ENCODE assay signal across 12 cellular contexts in the genomic region with DNA sequence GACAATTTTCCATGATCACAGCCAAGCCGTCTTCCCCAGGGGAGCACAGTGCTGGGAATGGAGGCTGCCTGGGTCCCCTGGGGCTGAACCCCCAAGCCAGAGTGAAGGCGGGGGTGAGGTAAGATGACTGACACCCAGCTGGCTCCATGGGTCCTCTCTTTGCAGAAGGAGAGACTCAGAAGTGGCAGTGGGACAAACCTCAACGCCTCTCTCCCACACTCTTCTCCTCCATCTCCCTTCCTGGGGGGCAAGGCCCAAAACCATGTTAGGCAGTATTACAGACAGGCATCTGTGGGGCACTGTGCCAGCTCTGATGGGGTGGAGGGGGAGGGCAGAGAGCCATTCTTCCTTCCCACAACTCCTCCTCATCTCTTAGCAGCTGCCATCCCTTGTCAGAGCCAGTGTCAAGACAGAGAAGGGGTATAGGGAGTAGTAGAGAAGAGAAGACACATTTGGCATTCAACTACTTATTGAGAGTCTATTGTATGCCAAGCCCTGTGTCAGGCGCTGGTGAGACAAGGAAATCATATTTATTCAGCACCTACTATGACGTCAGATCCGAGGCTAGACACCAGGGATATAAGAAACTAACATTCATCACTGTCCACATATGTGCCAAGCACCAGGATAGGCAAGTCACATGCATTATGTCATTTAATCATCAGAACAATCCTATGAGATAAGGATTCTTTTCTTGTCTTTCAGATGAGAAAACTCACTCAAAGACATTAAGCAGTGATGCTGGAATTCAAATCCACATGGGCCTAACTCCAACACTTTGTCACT. TPM values are rescaled to one million over a fixed set of nuclear protein-coding genes. Genes with fewer than 3 reads are reported as not detected.
DNase-seq lines count a peak whose midpoint lies in the region; ATAC-seq and TF ChIP-seq lines count a peak whose summit lies in the region.
"Had no signal": no experiment of that assay in that cellular context is flagged by ENCODE, and none has a peak within 500 bp of the region (broad histone marks: within the 10 kb centered on the region; RNA-seq: fewer than 3 reads in every experiment).

No MANE protein-coding gene starts in this region.

- peaks cover 0 to 9% (median 0%) of the 10 kb centered on the region in 4 donors for H3K36me3 ChIP-seq in stomach

- ATAC-seq in left ventricle myocardium superior (no peak), GM19023 (IDR thresholded peaks at IDR 0.05; ENCODE audit: unreplicated experiment) (no peak), GM19467 (IDR thresholded peaks at IDR 0.05; ENCODE audit: unreplicated experiment) (no peak), GM21360 (IDR thresholded peaks at IDR 0.05; ENCODE audit: unreplicated experiment) (no peak)
- ATAC-seq: natural killer cell had no signal

- peak overlapping the region; percentile 2 for H3K27ac ChIP-seq in adipose tissue (ENCODE audit: low read depth, low read length)
- H3K27ac ChIP-seq in stomach: peak overlapping the region in 4 of 5 donors; percentile 20 to 89 (median 82)

- peak overlapping the region; percentile 9 to 79 (median 68) for H3K4me3 ChIP-seq in stomach

- WGBS in adipose tissue, 3 donors: 68 to 80% (median 75%) methylated on average over 6 of the region's 6 CpGs
- 63 to 70% (median 69%) methylated on average over 6 of the region's 6 CpGs for WGBS in stomach, 5 donors

- no peak for TF ChIP-seq CTCF in stomach (IDR thresholded peaks at IDR 0.05)

- H3K4me1 ChIP-seq in stomach: peaks cover 19 to 59% (median 42%) of the 10 kb centered on the region in 4 donors

- no peak for TF ChIP-seq EP300 in stomach (IDR thresholded peaks at IDR 0.05)

- no peak for TF ChIP-seq POLR2A in stomach (IDR thresholded peaks at IDR 0.05)

- peak; percentile 56 for DNase-seq in left ventricle myocardium superior
- no peak for DNase-seq in stomach
- DNase-seq: activated gamma-delta T cell; Karpas-422; natural killer cell; NCI-H2081; stimulated activated CD4-positive, alpha-beta T cell treated with anti-CD3 and anti-CD28 coated beads, Interleukin-12 subunit alpha, Interleukin-12 subunit beta, amount 100 ng/mL, for 4 hours; stimulated activated CD8-positive, alpha-beta memory T cell treated with anti-CD3 and anti-CD28 coated beads, Interleukin-4, amount 100 ng/mL, for 48 hours had no signal

- intact Hi-C loops in left ventricle myocardium superior (cut with micrococcal nuclease) (no loop called here), stomach (cut with DNase I; ENCODE audit: low total_unique reads) (no loop called here)

- H3K9me3 ChIP-seq in stomach: no peaks in the 10 kb centered on the region

- H3K27me3 ChIP-seq in stomach: peaks cover 0 to 27% (median 0%) of the 10 kb centered on the region in 3 donors

RNA-seq across cellular contexts. Expression of a gene that starts 3.5 kb away (rescaled TPM):
- 100 to 1,000 TPM in 2 of 3 donors, 10 to 100 TPM in 1; 71.2 to 591 (median 227) TPM for polyA plus RNA-seq in adipose tissue
- total RNA-seq in left ventricle myocardium superior: 488 TPM
- 100 to 1,000 TPM in 1 of 5 donors, 10 to 100 TPM in 4; 10.3 to 188 (median 58.0) TPM for total RNA-seq in stomach
- polyA plus RNA-seq in stomach: 10 to 100 TPM in 1 of 3 donors, 1 to 10 TPM in 2; 3.5 to 40.6 (median 5.8) TPM

RNA-seq across cellular contexts. Expression of a gene that starts 11.7 kb away (rescaled TPM):
- polyA plus RNA-seq in adipose tissue (100 to 1,000 TPM; 103 to 323 (median 288) TPM), stomach (100 to 1,000 TPM; 349 to 451 (median 411) TPM)
- total RNA-seq in left ventricle myocardium superior (124 TPM), stomach (100 to 1,000 TPM in 3 of 5 donors, 10 to 100 TPM in 2; 12.8 to 392 (median 114) TPM)

RNA-seq across cellular contexts. Expression of a gene that starts 16.0 kb away (rescaled TPM):
- polyA plus RNA-seq in adipose tissue (100 to 1,000 TPM in 1 of 3 donors, 10 to 100 TPM in 1, 1 to 10 TPM in 1; 9.1 to 172 (median 48.9) TPM), stomach (10 to 100 TPM in 1 of 3 donors, 1 to 10 TPM in 2; 3.2 to 10.3 (median 9.7) TPM)
- total RNA-seq in left ventricle myocardium superior (13.5 TPM), stomach (10 to 100 TPM in 3 of 5 donors, 1 to 10 TPM in 2; 4.0 to 41.2 (median 19.3) TPM)

RNA-seq across cellular contexts. Expression of a gene that starts 24.6 kb away (rescaled TPM):
- polyA plus RNA-seq in adipose tissue (1,000 to 10,000 TPM in 2 of 3 donors, 100 to 1,000 TPM in 1; 611 to 1,583 (median 1,331) TPM), stomach (100 to 1,000 TPM; 455 to 899 (median 803) TPM)
- total RNA-seq in left ventricle myocardium superior (733 TPM), stomach (1,000 to 10,000 TPM in 1 of 5 donors, 100 to 1,000 TPM in 3, 10 to 100 TPM in 1; 71.2 to 1,329 (median 399) TPM)

RNA-seq across cellular contexts. Expression of a gene that starts 38.8 kb away (rescaled TPM):
- polyA plus RNA-seq in adipose tissue: 10 to 100 TPM in 1 of 3 donors, 1 to 10 TPM in 2; 1.5 to 10.2 (median 2.2) TPM
- total RNA-seq in left ventricle myocardium superior: 8.9 TPM
- 1 to 10 TPM in 3 of 5 donors, under 1 TPM in 2; 0.29 to 4.6 (median 1.7) TPM for total RNA-seq in stomach
- 1 to 10 TPM; 1.1 to 6.5 (median 3.5) TPM for polyA plus RNA-seq in stomach
